Comparison of ENCODE assay signal across 8 cellular contexts in the genomic region with DNA sequence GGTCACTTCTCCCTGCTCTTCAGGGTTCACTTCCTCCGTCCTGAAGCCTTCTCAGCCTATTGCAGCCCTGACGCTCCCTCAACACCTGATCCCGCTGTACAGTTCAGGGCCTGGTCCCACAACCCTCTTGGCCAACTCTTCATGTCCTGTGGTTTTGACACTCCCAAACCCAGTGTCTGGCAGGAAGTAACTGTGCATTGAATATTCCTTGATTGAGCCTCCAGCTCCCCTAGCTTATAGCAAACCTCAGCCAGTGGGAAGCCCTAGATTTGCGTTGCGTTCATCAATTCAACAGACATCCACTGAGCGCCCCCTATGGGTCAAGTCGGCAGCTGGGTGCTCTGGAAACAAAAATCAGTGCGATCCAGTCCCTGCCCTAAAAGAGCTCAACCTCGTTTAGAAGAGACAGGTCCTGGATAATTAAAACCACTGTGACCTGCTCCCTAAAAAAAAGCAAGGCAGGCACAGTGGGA. TPM values are rescaled to one million over a fixed set of nuclear protein-coding genes. Genes with fewer than 3 reads are reported as not detected.
DNase-seq lines count a peak whose midpoint lies in the region; ATAC-seq and TF ChIP-seq lines count a peak whose summit lies in the region.

No MANE protein-coding gene starts in this region.

- H3K36me3 ChIP-seq in DND-41 (ENCODE audit: insufficient read depth, low read length) (peaks cover 47% of the 10 kb centered on the region), IMR-90 (ENCODE audit: control insufficient read depth, insufficient read depth, low read length) (peaks cover 43% of the 10 kb centered on the region), endodermal cell (ENCODE audit: control insufficient read depth, insufficient read depth, low read length) (peaks cover 40% of the 10 kb centered on the region)
- peaks cover 22% of the 10 kb centered on the region for H3K36me3 ChIP-seq in effector memory CD4-positive, alpha-beta T cell (ENCODE audit: control insufficient read depth, insufficient read depth, low read length)

- H3K27me3 ChIP-seq in DND-41 (ENCODE audit: insufficient read depth, low read length, poor library complexity) (no peaks in the 10 kb centered on the region), IMR-90 (ENCODE audit: control insufficient read depth, insufficient read depth, low read length) (no peaks in the 10 kb centered on the region), endodermal cell (ENCODE audit: control insufficient read depth, insufficient read depth, low read length, poor library complexity, severe bottlenecking) (no peaks in the 10 kb centered on the region)
- no peaks in the 10 kb centered on the region for H3K27me3 ChIP-seq in effector memory CD4-positive, alpha-beta T cell (replicated peaks; ENCODE audit: control insufficient read depth, insufficient read depth, low read length, poor library complexity, severe bottlenecking)

- H2BK20ac ChIP-seq in IMR-90 (ENCODE audit: low read depth, low read length) = no peak overlapping the region

- no peak overlapping the region for H3K23ac ChIP-seq in IMR-90 (ENCODE audit: low read depth, low read length)

- POLR2A ChIA-PET in IMR-90 (lab: Charles Lee; ENCODE audit: unreplicated experiment) = no interaction called here

- H3K9ac ChIP-seq in DND-41 (ENCODE audit: low read depth, low read length) (no peak overlapping the region), IMR-90 (ENCODE audit: low read depth, low read length) (no peak overlapping the region), endodermal cell (ENCODE audit: extremely low read depth, low read length, poor library complexity, severe bottlenecking) (no peak overlapping the region)

- peaks cover 3% of the 10 kb centered on the region for H3K27me3 Mint-ChIP-seq in endodermal cell (ENCODE audit: insufficient read depth)

- CTCF ChIA-PET in IMR-90 (lab: Yijun Ruan, JAX) = interaction anchor here (0.6 to 2.5 kb wide), 22 partner anchors 9 to 748 kb away, joined by 3 to 26 read pairs (median 5); partner anchors contain the start of genes CLPX and SLC51B

- TF ChIP-seq RAD21 in IMR-90 (IDR thresholded peaks at IDR 0.05; ENCODE audit: low read length) = peak; percentile 80

- H3K27ac ChIP-seq in DND-41 (ENCODE audit: low read length) = no peak overlapping the region
- no peak overlapping the region for H3K27ac ChIP-seq in IMR-90 (ENCODE audit: insufficient read depth, low read length)
- no peak overlapping the region for H3K27ac ChIP-seq in endodermal cell (ENCODE audit: low read depth, low read length)
- H3K27ac ChIP-seq in effector memory CD4-positive, alpha-beta T cell (ENCODE audit: insufficient read depth, low read length, poor library complexity, severe bottlenecking) = no peak overlapping the region

- dilution Hi-C loops in IMR-90 (cut with HindIII; ENCODE audit: low sequenced_read_pairs, unreplicated experiment) = no loop called here

- H2BK15ac ChIP-seq in IMR-90 (ENCODE audit: low read depth, low read length) = no peak overlapping the region; the same call in 2 of the 3 replicates

- no peak overlapping the region for H2AFZ ChIP-seq in DND-41 (ENCODE audit: low read depth, low read length)
- peak overlapping the region; percentile 15 for H2AFZ ChIP-seq in IMR-90 (replicated peaks; ENCODE audit: low read length, poor library complexity)

- H3K4me1 ChIP-seq in DND-41 (ENCODE audit: insufficient read depth, low read length) = no peaks in the 10 kb centered on the region
- no peaks in the 10 kb centered on the region for H3K4me1 ChIP-seq in IMR-90 (ENCODE audit: control insufficient read depth, insufficient read depth, low read length)
- H3K4me1 ChIP-seq in endodermal cell (ENCODE audit: control insufficient read depth, insufficient read depth, low read length) = no peaks in the 10 kb centered on the region
- no peaks in the 10 kb centered on the region for H3K4me1 ChIP-seq in effector memory CD4-positive, alpha-beta T cell (ENCODE audit: control insufficient read depth, insufficient read depth, low read length, poor library complexity, severe bottlenecking)

- H3K4me1 Mint-ChIP-seq in endodermal cell = peaks cover 4% of the 10 kb centered on the region

- H3K4me3 Mint-ChIP-seq in endodermal cell = peak overlapping the region; percentile 50

- no peak overlapping the region for H3K4me3 ChIP-seq in DND-41 (ENCODE audit: low read depth in 1 of 2, low read length in 2 of 2)
- H3K4me3 ChIP-seq in IMR-90 (ENCODE audit: insufficient read depth, low read depth, low read length) = no peak overlapping the region
- H3K4me3 ChIP-seq in endodermal cell (ENCODE audit: low read length) = no peak overlapping the region
- H3K4me3 ChIP-seq in effector memory CD4-positive, alpha-beta T cell (ENCODE audit: insufficient read depth, low read depth, low read length, poor library complexity, severe bottlenecking) = no peak overlapping the region

- intact Hi-C loops in IMR-90 (cut with micrococcal nuclease) = loop anchor here (1.0 kb wide), 2 partner anchors 47 to 68 kb away; no protein-coding TSS in a partner anchor

- no peak overlapping the region for H3K4me2 ChIP-seq in DND-41 (ENCODE audit: insufficient read depth, low read length)
- H3K4me2 ChIP-seq in IMR-90 (ENCODE audit: low read depth, low read length) = no peak overlapping the region

- 37% methylated on average over 6 of the region's 9 CpGs; no CpG with 5 or more reads in 1 of the 2 experiments for WGBS in IMR-90 (ENCODE audit: extremely low coverage in 2 of 2, insufficient read length in 1 of 2), 2 experiments
- WGBS in endodermal cell (ENCODE audit: insufficient coverage in 1 of 2, insufficient read length in 1 of 2), 2 experiments = 41 to 44% methylated on average over 9 of the region's 9 CpGs

- H4K8ac ChIP-seq in IMR-90 (ENCODE audit: low read depth in 2 of 2, low read length in 2 of 2) = no peak overlapping the region

- H3K9me3 Mint-ChIP-seq in endodermal cell = no peaks in the 10 kb centered on the region

- no peak overlapping the region for H2BK5ac ChIP-seq in IMR-90 (ENCODE audit: low read depth, low read length, poor library complexity, severe bottlenecking)

- no peak overlapping the region for H3K4ac ChIP-seq in IMR-90 (ENCODE audit: low read depth, low read length)

- H4K5ac ChIP-seq in IMR-90 (ENCODE audit: low read depth, low read length) = no peak overlapping the region

- no peak overlapping the region for H2BK120ac ChIP-seq in IMR-90 (ENCODE audit: low read depth, low read length)

- no TSS peak for BruUV-seq in IMR-90 (replicated peaks; lab: Mats Ljungman, UMichigan)

- ATAC-seq in DND-41 (ENCODE audit: insufficient read depth, low read depth) (peak; percentile 45; the same call in 1 of the 3 replicates), IMR-90 (ENCODE audit: low read depth) (peak; percentile 96), GM21619 (IDR thresholded peaks at IDR 0.05; ENCODE audit: unreplicated experiment) (no peak)

- H3K9me3 ChIP-seq in DND-41 (ENCODE audit: insufficient read depth, low read length, severe bottlenecking) = no peaks in the 10 kb centered on the region
- H3K9me3 ChIP-seq in IMR-90 (ENCODE audit: control insufficient read depth, insufficient read depth, low read length) = no peaks in the 10 kb centered on the region
- H3K9me3 ChIP-seq in endodermal cell (ENCODE audit: control insufficient read depth, low read length) = no peaks in the 10 kb centered on the region
- H3K9me3 ChIP-seq in effector memory CD4-positive, alpha-beta T cell (ENCODE audit: control insufficient read depth, low read length) = no peaks in the 10 kb centered on the region

- H3K9me1 ChIP-seq in IMR-90 (ENCODE audit: insufficient read depth, low read length) = no peaks in the 10 kb centered on the region

- TF ChIP-seq POLR2A in IMR-90 (IDR thresholded peaks at IDR 0.05; ENCODE audit: low read depth, low read length) = no peak

- no peaks in the 10 kb centered on the region for H4K20me1 ChIP-seq in DND-41 (ENCODE audit: insufficient read depth, low read length)
- H4K20me1 ChIP-seq in IMR-90 (ENCODE audit: insufficient read depth, low read length) = no peaks in the 10 kb centered on the region; the same call in 1 of the 2 replicates

- in situ Hi-C loops in IMR-90 (cut with MboI; ENCODE audit: low sequenced_read_pairs) = no loop called here

- TF ChIP-seq CTCF in DND-41 (IDR thresholded peaks at IDR 0.05; ENCODE audit: borderline replicate concordance, extremely low read depth, low read length, poor library complexity, severe bottlenecking) (peak; percentile 68), IMR-90 (conservative IDR thresholded peaks at IDR 0.05; ENCODE audit: low read depth, low read length) (peak; percentile 79), endodermal cell (conservative IDR thresholded peaks at IDR 0.05) (peak; percentile 97)

- H3K36me3 Mint-ChIP-seq in endodermal cell (ENCODE audit: low read depth) = peaks cover 29% of the 10 kb centered on the region

- no peaks in the 10 kb centered on the region for H3K79me2 ChIP-seq in DND-41 (ENCODE audit: insufficient read depth, low read length)

- no peaks in the 10 kb centered on the region; a peak in 1 of 4 replicates for H3K79me1 ChIP-seq in IMR-90 (ENCODE audit: low read depth in 1 of 2, low read length in 2 of 2)

- H3K56ac ChIP-seq in IMR-90 (ENCODE audit: extremely low read depth, insufficient read depth, low read length) = no peak overlapping the region

- H4K91ac ChIP-seq in IMR-90 (ENCODE audit: insufficient read depth, low read depth, low read length) = no peak overlapping the region

- H3K27ac Mint-ChIP-seq in endodermal cell = peak overlapping the region; percentile 84

- no peak overlapping the region for H3K18ac ChIP-seq in IMR-90 (ENCODE audit: low read depth, low read length)

- no peak overlapping the region for H3K14ac ChIP-seq in IMR-90 (replicated peaks; ENCODE audit: low read depth, low read length)

- DNase-seq in DND-41 (peak; percentile 58), IMR-90 (peak; percentile 63), endodermal cell (peak; percentile 96), lung microvascular endothelial cell (ENCODE audit: low read depth in 2 of 2) (peak; percentile 60 to 77)
- peak; percentile 79 for DNase-seq in activated CD4-positive, alpha-beta T cell treated with anti-CD3 and anti-CD28 coated beads for 48 hours
- peak; percentile 24 for DNase-seq in stimulated activated CD8-positive, alpha-beta memory T cell treated with anti-CD3 and anti-CD28 coated beads, Interleukin-7, amount 100 ng/mL, for 24 hours (ENCODE audit: low read depth)
- no peak for DNase-seq in effector memory CD4-positive, alpha-beta T cell

- H2AK9ac ChIP-seq in IMR-90 (replicated peaks; ENCODE audit: low read depth, low read length, poor library complexity) = no peak overlapping the region

- H2AK5ac ChIP-seq in IMR-90 (ENCODE audit: low read depth, low read length) = peak overlapping the region; percentile 24; the same call in 1 of the 2 replicates

RNA-seq across cellular contexts. Expression of gene UBAP1L, which starts 13.5 kb away (rescaled TPM):
- total RNA-seq in IMR-90 (2012; rRNA removed) = 0.28 and 0.36 TPM in 2 replicates
- polyA plus RNA-seq in IMR-90 (2012; rRNA removed) = 1.1 TPM in 2 replicates
- polyA plus RNA-seq in IMR-90 (2012; cell fraction: cytosol; rRNA removed) = 0.19 and 0.24 TPM in 2 replicates
- polyA plus RNA-seq in IMR-90 (2012; cell fraction: nucleus; rRNA removed; ENCODE audit: low replicate concordance) = 13.5 and 14.9 TPM in 2 replicates
- total RNA-seq in endodermal cell = 1 to 10 TPM; 3.4 to 4.2 TPM
- polyA plus RNA-seq in endodermal cell (2013, experiment 1 of 2) = 2.7 TPM
- polyA plus RNA-seq in endodermal cell (2013, experiment 2 of 2) = 3.1 TPM
- 1.1 and 2.6 TPM in 2 replicates for total RNA-seq in lung microvascular endothelial cell

RNA-seq across cellular contexts. Expression of gene KBTBD13, which starts 24.9 kb away (rescaled TPM):
- total RNA-seq in IMR-90 (2012; rRNA removed) (not detected in 2 replicates), endodermal cell (not detected), lung microvascular endothelial cell (not detected in 2 replicates)
- polyA plus RNA-seq in IMR-90 (2012; rRNA removed) = not detected in 2 replicates
- not detected in 2 replicates for polyA plus RNA-seq in IMR-90 (2012; cell fraction: cytosol; rRNA removed)
- not detected in 2 replicates for polyA plus RNA-seq in IMR-90 (2012; cell fraction: nucleus; rRNA removed; ENCODE audit: low replicate concordance)
- polyA plus RNA-seq in endodermal cell (2013, experiment 1 of 2) = not detected
- not detected for polyA plus RNA-seq in endodermal cell (2013, experiment 2 of 2)

RNA-seq across cellular contexts. Expression of gene PDCD7, which starts 32.2 kb away (rescaled TPM):
- total RNA-seq in IMR-90 (2012; rRNA removed) (4.7 and 8.1 TPM in 2 replicates), endodermal cell (10 to 100 TPM; 25.4 to 33.1 TPM), lung microvascular endothelial cell (8.3 and 11.3 TPM in 2 replicates)
- 8.1 and 12.3 TPM in 2 replicates for polyA plus RNA-seq in IMR-90 (2012; rRNA removed)
- 6.1 and 8.4 TPM in 2 replicates for polyA plus RNA-seq in IMR-90 (2012; cell fraction: cytosol; rRNA removed)
- 6.5 and 13.2 TPM in 2 replicates for polyA plus RNA-seq in IMR-90 (2012; cell fraction: nucleus; rRNA removed; ENCODE audit: low replicate concordance)
- polyA plus RNA-seq in endodermal cell (2013, experiment 1 of 2) = 25.7 TPM
- polyA plus RNA-seq in endodermal cell (2013, experiment 2 of 2) = 20.7 TPM

RNA-seq across cellular contexts. Expression of gene RASL12, which starts 33.7 kb away (rescaled TPM):
- total RNA-seq in IMR-90 (2012; rRNA removed) (under 0.01 and 0.18 TPM in 2 replicates), endodermal cell (10 to 100 TPM; 27.2 TPM), lung microvascular endothelial cell (not detected in 2 replicates)
- polyA plus RNA-seq in IMR-90 (2012; rRNA removed) = 0.19 and 0.22 TPM in 2 replicates
- 0.27 and 0.75 TPM in 2 replicates for polyA plus RNA-seq in IMR-90 (2012; cell fraction: cytosol; rRNA removed)
- 0.26 and 0.50 TPM in 2 replicates for polyA plus RNA-seq in IMR-90 (2012; cell fraction: nucleus; rRNA removed; ENCODE audit: low replicate concordance)
- polyA plus RNA-seq in endodermal cell (2013, experiment 1 of 2) = 11.5 TPM
- polyA plus RNA-seq in endodermal cell (2013, experiment 2 of 2) = 11.1 TPM

RNA-seq across cellular contexts. Expression of gene SLC51B, which starts 56.3 kb away (rescaled TPM):
- total RNA-seq in IMR-90 (2012; rRNA removed) = not detected in 2 replicates
- 0.16 TPM in 1 of 2 replicates, not detected in the other for polyA plus RNA-seq in IMR-90 (2012; rRNA removed)
- polyA plus RNA-seq in IMR-90 (2012; cell fraction: cytosol; rRNA removed) = 0.09 TPM in 1 of 2 replicates, not detected in the other
- polyA plus RNA-seq in IMR-90 (2012; cell fraction: nucleus; rRNA removed; ENCODE audit: low replicate concordance) = not detected in 2 replicates
- not detected for total RNA-seq in endodermal cell
- polyA plus RNA-seq in endodermal cell (2013, experiment 1 of 2) = not detected
- not detected for polyA plus RNA-seq in endodermal cell (2013, experiment 2 of 2)
- total RNA-seq in lung microvascular endothelial cell = not detected in 2 replicates

Comparison
In these comparisons a context has a peak if more than half of its experiments do, and no peak if none do; other contexts are left out.
1. DNase-seq: peak in DND-41 (single experiment), IMR-90 (single experiment), activated CD4-positive, alpha-beta T cell treated with anti-CD3 and anti-CD28 coated beads for 48 hours (single experiment), endodermal cell (single experiment), lung microvascular endothelial cell (2 of 2) and stimulated activated CD8-positive, alpha-beta memory T cell treated with anti-CD3 and anti-CD28 coated beads, Interleukin-7, amount 100 ng/mL, for 24 hours (single experiment); none in effector memory CD4-positive, alpha-beta T cell (0 of 3).
2. Peak in every context shown above with its lines, with median percentiles within 50 percentile points of each other: CTCF ChIP-seq.